Comparison of ENCODE assay signal across 8 cellular contexts in genomic region chr18:23226930-23227728, GRCh38.
DNase-seq lines count a peak whose midpoint lies in the region; ATAC-seq and TF ChIP-seq lines count a peak whose summit lies in the region.

No MANE protein-coding gene starts in this region.

- peak overlapping the region; percentile 75 for H3K4me2 ChIP-seq in BLaER1

- H3K27me3 Mint-ChIP-seq in nephron (ENCODE audit: low read depth), result no peaks in the 10 kb centered on the region

- H3K4me3 ChIP-seq in BLaER1 (no peak overlapping the region), epithelial cell of proximal tubule (ENCODE audit: low read depth, low read length) (no peak overlapping the region)

- H3K27ac Mint-ChIP-seq in nephron, result peak overlapping the region; percentile 87 to 97 (median 91)

- H3K9me3 Mint-ChIP-seq in nephron, result peaks cover 6% of the 10 kb centered on the region

- no peak overlapping the region for H3K4me3 Mint-ChIP-seq in nephron

- H3K4me1 Mint-ChIP-seq in nephron, result peaks cover 72% of the 10 kb centered on the region

- H3K27ac ChIP-seq in BLaER1, result peak overlapping the region; percentile 68; the same call in 1 of the 2 replicates

- no peak for ATAC-seq in GM21367 (IDR thresholded peaks at IDR 0.05; ENCODE audit: unreplicated experiment)
- ATAC-seq in GM18907 (IDR thresholded peaks at IDR 0.05; ENCODE audit: unreplicated experiment), result no peak

- DNase-seq in NCI-H226 (peak; percentile 77), epithelial cell of proximal tubule (ENCODE audit: low read depth) (peak; percentile 62), LoVo (ENCODE audit: low spot score) (no peak)
- DNase-seq in activated CD8-positive, alpha-beta memory T cell treated with anti-CD3 and anti-CD28 coated beads, Interleukin-2, amount 50 U/mL, for 4 hours, result no peak

- no peak for TF ChIP-seq CTCF in epithelial cell of proximal tubule (conservative IDR thresholded peaks at IDR 0.05; ENCODE audit: low read depth, low read length)
- TF ChIP-seq CTCF in nephron (IDR thresholded peaks at IDR 0.05; ENCODE audit: unreplicated experiment in 3 of 3), result no peak

- peaks cover 26% of the 10 kb centered on the region for H3K36me3 Mint-ChIP-seq in nephron (ENCODE audit: low read depth)

- peaks cover 80% of the 10 kb centered on the region for H3K4me1 ChIP-seq in BLaER1

- H3K9ac ChIP-seq in BLaER1, result no peak overlapping the region

- H3K27me3 ChIP-seq in BLaER1, result no peaks in the 10 kb centered on the region

- no peaks in the 10 kb centered on the region for H4K20me1 ChIP-seq in BLaER1

- H3K9me3 ChIP-seq in BLaER1, result no peaks in the 10 kb centered on the region

- H3K36me3 ChIP-seq in BLaER1, result no peaks in the 10 kb centered on the region

Comparison
In these comparisons a context has a peak if more than half of its experiments do, and no peak if none do; other contexts are left out.
1. DNase-seq: peak in NCI-H226 (single experiment) and epithelial cell of proximal tubule (single experiment); none in LoVo (single experiment) and activated CD8-positive, alpha-beta memory T cell treated with anti-CD3 and anti-CD28 coated beads, Interleukin-2, amount 50 U/mL, for 4 hours (single experiment).